Comparison of ENCODE assay signal across 8 cellular contexts in genomic region chr7:32479574-32480200, GRCh38. TPM values are rescaled to one million over a fixed set of nuclear protein-coding genes. Genes with fewer than 3 reads are reported as not detected.
DNase-seq lines count a peak whose midpoint lies in the region; ATAC-seq, FAIRE-seq and TF ChIP-seq lines count a peak whose summit lies in the region.

No MANE protein-coding gene starts in this region.

- no peaks in the 10 kb centered on the region for H3K9me3 Mint-ChIP-seq in activated CD4-positive, alpha-beta memory T cell treated with anti-CD3 and anti-CD28 coated beads for 36 hours

- no peak overlapping the region for H3K4me3 Mint-ChIP-seq in activated CD4-positive, alpha-beta memory T cell treated with anti-CD3 and anti-CD28 coated beads for 36 hours

- H3K27ac ChIP-seq in SJCRH30, result no peak overlapping the region
- no peak overlapping the region for H3K27ac ChIP-seq in small intestine (ENCODE audit: low read depth in 1 of 2, low read length in 1 of 2)

- H3K4me1 ChIP-seq in SJCRH30 (no peaks in the 10 kb centered on the region), small intestine (ENCODE audit: control insufficient read depth in 2 of 2, insufficient read depth in 1 of 2, low read depth in 1 of 2, low read length in 1 of 2) (no peaks in the 10 kb centered on the region)

- ATAC-seq in GM18520 (IDR thresholded peaks at IDR 0.05; ENCODE audit: unreplicated experiment), result no peak

- H3K9me3 ChIP-seq in SJCRH30 (replicated peaks) (no peaks in the 10 kb centered on the region), small intestine (ENCODE audit: control insufficient read depth, low read depth) (no peaks in the 10 kb centered on the region)

- no peaks in the 10 kb centered on the region for H3K27me3 Mint-ChIP-seq in activated CD4-positive, alpha-beta memory T cell treated with anti-CD3 and anti-CD28 coated beads for 36 hours

- DNase-seq in AG04449 (ENCODE audit: low read depth, low spot score), result no peak
- no peak for DNase-seq in GM12864 (ENCODE audit: low read depth)
- DNase-seq in MV-4-11 (lab: John Stamatoyannopoulos, UW), result peak; percentile 32
- DNase-seq in SJCRH30, result peak; percentile 39 to 73
- DNase-seq in fibroblast of pulmonary artery (ENCODE audit: low read depth), result peak; percentile 82
- peak; percentile 35 for DNase-seq in small intestine
- DNase-seq in activated CD4-positive, alpha-beta memory T cell treated with anti-CD3 and anti-CD28 coated beads for 36 hours, result no peak

- TF ChIP-seq CTCF in AG04449 (IDR thresholded peaks at IDR 0.05; ENCODE audit: insufficient read depth, low read length, missing control alignments) (peak; percentile 81), GM12864 (IDR thresholded peaks at IDR 0.05; ENCODE audit: low read depth, low read length, missing control alignments) (peak; percentile 87), fibroblast of pulmonary artery (IDR thresholded peaks at IDR 0.05; ENCODE audit: low read length, missing control alignments) (peak; percentile 98)

- FAIRE-seq in small intestine (lab: Jason Lieb, UNC), result no peak

- H3K36me3 Mint-ChIP-seq in activated CD4-positive, alpha-beta memory T cell treated with anti-CD3 and anti-CD28 coated beads for 36 hours, result no peaks in the 10 kb centered on the region

- CTCF ChIA-PET in AG04449 (lab: Yijun Ruan, JAX), result interaction anchor here (0.6 to 7.6 kb wide), 20 partner anchors 9 to 1348 kb away, joined by 3 to 255 read pairs (median 4); partner anchors contain the start of gene LSM5
- CTCF ChIA-PET in activated CD4-positive, alpha-beta memory T cell treated with anti-CD3 and anti-CD28 coated beads for 36 hours (lab: Charles Lee), result interaction anchor here (0.7 to 2.0 kb wide), 5 partner anchors 10 to 1348 kb away, joined by 3 to 16 read pairs (median 5); partner anchors contain the start of gene LSM5

- H3K4me3 ChIP-seq in AG04449 (ENCODE audit: low read depth, low read length), result no peak overlapping the region
- no peak overlapping the region for H3K4me3 ChIP-seq in GM12864 (ENCODE audit: low read depth, low read length)
- no peak overlapping the region for H3K4me3 ChIP-seq in SJCRH30
- H3K4me3 ChIP-seq in fibroblast of pulmonary artery (replicated peaks; ENCODE audit: low read depth, low read length), result no peak overlapping the region
- H3K4me3 ChIP-seq in small intestine (ENCODE audit: low read depth in 1 of 2, low read length in 2 of 2), result no peak overlapping the region

- H3K36me3 ChIP-seq in SJCRH30, result no peaks in the 10 kb centered on the region
- H3K36me3 ChIP-seq in small intestine (ENCODE audit: control insufficient read depth in 2 of 2, insufficient read depth in 2 of 2, low read length in 2 of 2), result no peaks in the 10 kb centered on the region

- H3K27me3 ChIP-seq in SJCRH30, result no peaks in the 10 kb centered on the region
- H3K27me3 ChIP-seq in small intestine (ENCODE audit: control insufficient read depth in 2 of 2, insufficient read depth in 2 of 2, low read length in 2 of 2), result no peaks in the 10 kb centered on the region

- no peak overlapping the region for H3K27ac Mint-ChIP-seq in activated CD4-positive, alpha-beta memory T cell treated with anti-CD3 and anti-CD28 coated beads for 36 hours

- POLR2A ChIA-PET in AG04449 (lab: Yijun Ruan, JAX), result no interaction called here
- POLR2A ChIA-PET in activated CD4-positive, alpha-beta memory T cell treated with anti-CD3 and anti-CD28 coated beads for 36 hours (lab: Charles Lee), result no interaction called here

- intact Hi-C loops in activated CD4-positive, alpha-beta memory T cell treated with anti-CD3 and anti-CD28 coated beads for 36 hours (cut with micrococcal nuclease), result loop anchor here (1.0 kb wide), 1 partner anchor 269 kb away; no protein-coding TSS in a partner anchor

- WGBS in small intestine, 3 donors, result 76 to 83% (median 83%) methylated on average over 2 of the region's 2 CpGs

- no peaks in the 10 kb centered on the region for H3K4me1 Mint-ChIP-seq in activated CD4-positive, alpha-beta memory T cell treated with anti-CD3 and anti-CD28 coated beads for 36 hours (ENCODE audit: low read depth)

RNA-seq across cellular contexts. Expression of gene LSM5, which starts 10.5 kb away (rescaled TPM):
- 130 and 149 TPM in 2 replicates for total RNA-seq in SJCRH30 (2014; rRNA removed; shearing (Covaris generic))
- 100 to 1,000 TPM in 1 of 3 donors, 10 to 100 TPM in 2; 56.7 to 126 (median 73.6) TPM for polyA plus RNA-seq in small intestine
- total RNA-seq in activated CD4-positive, alpha-beta memory T cell treated with anti-CD3 and anti-CD28 coated beads for 36 hours, result 100 to 1,000 TPM; 111 to 120 TPM

RNA-seq across cellular contexts. Expression of gene AVL9, which starts 15.6 kb away (rescaled TPM):
- total RNA-seq in SJCRH30 (2014; rRNA removed; shearing (Covaris generic)), result 28.2 and 29.2 TPM in 2 replicates
- polyA plus RNA-seq in small intestine, result 10 to 100 TPM in 2 of 3 donors, 1 to 10 TPM in 1; 8.4 to 22.0 (median 13.2) TPM
- total RNA-seq in activated CD4-positive, alpha-beta memory T cell treated with anti-CD3 and anti-CD28 coated beads for 36 hours, result 10 to 100 TPM; 39.6 to 44.2 TPM

Comparison
In these comparisons a context has a peak if more than half of its experiments do, and no peak if none do; other contexts are left out.
1. DNase-seq: peak in MV-4-11 (single experiment), SJCRH30 (2 of 2), fibroblast of pulmonary artery (single experiment) and small intestine (single experiment); none in AG04449 (single experiment), GM12864 (single experiment) and activated CD4-positive, alpha-beta memory T cell treated with anti-CD3 and anti-CD28 coated beads for 36 hours (single experiment).
2. Peak in every context shown above with its lines, with median percentiles within 50 percentile points of each other: CTCF ChIP-seq.